ENCODE assay signal across 17 cellular contexts in genomic region chr19:39929750-39930149, GRCh38. TPM values are rescaled to one million over a fixed set of nuclear protein-coding genes. Genes with fewer than 3 reads are reported as not detected.
DNase-seq lines count a peak whose midpoint lies in the region; ATAC-seq and TF ChIP-seq lines count a peak whose summit lies in the region.
"Had no signal": no experiment of that assay in that cellular context is flagged by ENCODE, and none has a peak within 500 bp of the region (broad histone marks: within the 10 kb centered on the region; RNA-seq: fewer than 3 reads in every experiment).

No MANE protein-coding gene starts in this region.

- DNase-seq in activated naive CD8-positive, alpha-beta T cell treated with anti-CD3 and anti-CD28 coated beads for 36 hours = no peak
- no peak for DNase-seq in stimulated activated effector memory CD8-positive, alpha-beta T cell treated with anti-CD3 and anti-CD28 coated beads, Interleukin-12 subunit alpha, Interleukin-12 subunit beta, amount 100 ng/mL, for 72 hours (ENCODE audit: low spot score in 2 of 2)
- no peak for DNase-seq in HuH-7 (ENCODE audit: low spot score)
- DNase-seq in NCI-H69 (lab: John Stamatoyannopoulos, UW) = no peak
- DNase-seq: 8988T; AML-193; Caco-2; Calu3; CD4-positive, alpha-beta T cell; CD8-positive, alpha-beta T cell; DMS79 treated with DMSO at 0.1 percent for 48 hours; GF-D8 had no signal

- no peak for ATAC-seq in stimulated activated effector memory CD8-positive, alpha-beta T cell treated with anti-CD3 and anti-CD28 coated beads, Interleukin-12 subunit alpha, Interleukin-12 subunit beta, amount 100 ng/mL, for 72 hours
- ATAC-seq: CD8-positive, alpha-beta T cell had no signal

- H3K4me3 Mint-ChIP-seq in activated naive CD8-positive, alpha-beta T cell = no peak overlapping the region
- H3K4me3 Mint-ChIP-seq in activated naive CD8-positive, alpha-beta T cell treated with anti-CD3 and anti-CD28 coated beads for 36 hours = no peak overlapping the region
- H3K4me3 Mint-ChIP-seq in stimulated activated effector memory CD8-positive, alpha-beta T cell treated with anti-CD3 and anti-CD28 coated beads, Interleukin-12 subunit alpha, Interleukin-12 subunit beta, amount 100 ng/mL, for 72 hours = no peak overlapping the region
- H3K4me3 Mint-ChIP-seq: B cell; CD4-positive, alpha-beta T cell; CD8-positive, alpha-beta T cell had no signal

- H3K27ac ChIP-seq in HEK293 (ENCODE audit: extremely low read depth, low read depth, low read length) = no peak overlapping the region
- H3K27ac ChIP-seq: BLaER1 treated with 17β-estradiol and CSF1 and Interleukin-3, amounts not matched to agents 10 nM and 100 nM; C4-2B had no signal

- H3K27me3 Mint-ChIP-seq in activated naive CD8-positive, alpha-beta T cell = no peaks in the 10 kb centered on the region
- no peaks in the 10 kb centered on the region for H3K27me3 Mint-ChIP-seq in activated naive CD8-positive, alpha-beta T cell treated with anti-CD3 and anti-CD28 coated beads for 36 hours
- H3K27me3 Mint-ChIP-seq: CD4-positive, alpha-beta T cell had no signal

- H3K4me3 ChIP-seq in HEK293 (ENCODE audit: low read depth, low read length) = no peak overlapping the region

- H3K36me3 Mint-ChIP-seq in activated naive CD8-positive, alpha-beta T cell = peaks cover 12% of the 10 kb centered on the region
- peaks cover 27% of the 10 kb centered on the region for H3K36me3 Mint-ChIP-seq in activated naive CD8-positive, alpha-beta T cell treated with anti-CD3 and anti-CD28 coated beads for 36 hours
- no peaks in the 10 kb centered on the region for H3K36me3 Mint-ChIP-seq in stimulated activated effector memory CD8-positive, alpha-beta T cell treated with anti-CD3 and anti-CD28 coated beads, Interleukin-12 subunit alpha, Interleukin-12 subunit beta, amount 100 ng/mL, for 72 hours

- H3K36me3 ChIP-seq in HEK293 (ENCODE audit: control insufficient read depth in 2 of 2, insufficient read depth in 1 of 2, low read length in 2 of 2) = no peaks in the 10 kb centered on the region

- peaks cover 2% of the 10 kb centered on the region; the same call in 1 of the 2 replicates for H3K9me3 ChIP-seq in HEK293 (ENCODE audit: control insufficient read depth, insufficient read depth, low read depth, low read length)
- H3K9me3 ChIP-seq: Caco-2 had no signal

- H3K9me3 Mint-ChIP-seq in activated naive CD8-positive, alpha-beta T cell (ENCODE audit: low read depth) = no peaks in the 10 kb centered on the region
- peaks cover 6% of the 10 kb centered on the region for H3K9me3 Mint-ChIP-seq in activated naive CD8-positive, alpha-beta T cell treated with anti-CD3 and anti-CD28 coated beads for 36 hours
- H3K9me3 Mint-ChIP-seq in stimulated activated effector memory CD8-positive, alpha-beta T cell treated with anti-CD3 and anti-CD28 coated beads, Interleukin-12 subunit alpha, Interleukin-12 subunit beta, amount 100 ng/mL, for 72 hours = peaks cover 3% of the 10 kb centered on the region
- H3K9me3 Mint-ChIP-seq: CD4-positive, alpha-beta T cell; CD8-positive, alpha-beta T cell had no signal

- no peak for TF ChIP-seq CTCF in HEK293 (tag by site-specific recombination; IDR thresholded peaks at IDR 0.05)

- peaks cover 51% of the 10 kb centered on the region for H3K4me1 Mint-ChIP-seq in activated naive CD8-positive, alpha-beta T cell (ENCODE audit: low read depth)
- peaks cover 49% of the 10 kb centered on the region for H3K4me1 Mint-ChIP-seq in activated naive CD8-positive, alpha-beta T cell treated with anti-CD3 and anti-CD28 coated beads for 36 hours
- peaks cover 11% of the 10 kb centered on the region for H3K4me1 Mint-ChIP-seq in stimulated activated effector memory CD8-positive, alpha-beta T cell treated with anti-CD3 and anti-CD28 coated beads, Interleukin-12 subunit alpha, Interleukin-12 subunit beta, amount 100 ng/mL, for 72 hours

- CTCF ChIA-PET in HEK293 (lab: Yijun Ruan, JAX) = interaction anchor here (0.8 to 2.2 kb wide), 3 partner anchors 41 to 535 kb away, joined by 3 to 10 read pairs (median 6); partner anchors contain the start of gene PSMC4

- POLR2A ChIA-PET in HEK293 (lab: Yijun Ruan, JAX) = interaction anchor here (0.6 to 1.6 kb wide), 2 partner anchors 41 to 134 kb away, joined by 3 to 4 read pairs; no protein-coding TSS in a partner anchor

- no peaks in the 10 kb centered on the region; the same call in 1 of the 2 replicates for H3K4me1 ChIP-seq in HEK293 (ENCODE audit: control insufficient read depth, insufficient read depth, low read length)
- H3K4me1 ChIP-seq: Caco-2 had no signal

- H3K27ac Mint-ChIP-seq in activated naive CD8-positive, alpha-beta T cell = peak overlapping the region; percentile 46
- no peak overlapping the region for H3K27ac Mint-ChIP-seq in activated naive CD8-positive, alpha-beta T cell treated with anti-CD3 and anti-CD28 coated beads for 36 hours
- H3K27ac Mint-ChIP-seq in stimulated activated effector memory CD8-positive, alpha-beta T cell treated with anti-CD3 and anti-CD28 coated beads, Interleukin-12 subunit alpha, Interleukin-12 subunit beta, amount 100 ng/mL, for 72 hours = peak overlapping the region; percentile 5
- H3K27ac Mint-ChIP-seq: B cell; CD4-positive, alpha-beta T cell; CD8-positive, alpha-beta T cell had no signal

TF ChIP-seq in HEK293, 187 proteins besides CTCF, POLR2A, EP300 and RAD21:
- TF ChIP-seq ZNF664 (tag by site-specific recombination; IDR thresholded peaks at IDR 0.05) (no peak), ZNF843 (tag by site-specific recombination; IDR thresholded peaks at IDR 0.05) (no peak), ZNF404 (tag by site-specific recombination; IDR thresholded peaks at IDR 0.05) (no peak), ZSCAN23 (tag by site-specific recombination; IDR thresholded peaks at IDR 0.05) (no peak), ZNF169 (tag by site-specific recombination; IDR thresholded peaks at IDR 0.05) (0 out of 2 replicates have a peak, but pooled peaks have one; percentile 51), GLI2 (tag by site-specific recombination; IDR thresholded peaks at IDR 0.05; ENCODE audit: borderline replicate concordance, low read depth) (no peak), ZNF248 (tag by site-specific recombination; IDR thresholded peaks at IDR 0.05) (peak; percentile 90)

RNA-seq across cellular contexts. Expression of gene FCGBP, which starts 4.7 kb away (rescaled TPM):
- 1 to 10 TPM; 7.0 to 8.0 TPM for total RNA-seq in activated naive CD8-positive, alpha-beta T cell treated with anti-CD3 and anti-CD28 coated beads for 36 hours

RNA-seq across cellular contexts. Expression of gene PSMC4, which starts 41.2 kb away (rescaled TPM):
- total RNA-seq in activated naive CD8-positive, alpha-beta T cell treated with anti-CD3 and anti-CD28 coated beads for 36 hours = 100 to 1,000 TPM; 169 to 170 TPM
